Comparison of ENCODE assay signal across 30 cellular contexts in genomic region chr7:127863082-127863481, GRCh38.
"Had no signal": no experiment of that assay in that cellular context is flagged by ENCODE, and none has a peak within 500 bp of the region (broad histone marks: within the 10 kb centered on the region; RNA-seq: fewer than 3 reads in every experiment).

No MANE protein-coding gene starts in this region.

- ATAC-seq: activated CD4-positive, CD25-positive, alpha-beta regulatory T cell treated with anti-CD3 and anti-CD28 coated beads, Interleukin-2, amount 50 U/mL, for 24 hours; activated CD8-positive, alpha-beta T cell treated with anti-CD3 and anti-CD28 coated beads for 36 hours; activated T-cell treated with anti-CD3 and anti-CD28 coated beads, Interleukin-2, amount 50 U/mL, for 4 hours; activated T-helper 17 cell treated with anti-CD3 and anti-CD28 coated beads, Interleukin-2, amount 50 U/mL, for 72 hours; esophagus mucosa; T-helper 17 cell had no signal

- H3K27ac ChIP-seq: ascending aorta, breast epithelium, coronary artery, dorsolateral prefrontal cortex, WERI-Rb-1 had no signal

- H3K27me3 ChIP-seq: ascending aorta, breast epithelium, cardiac muscle cell, dorsolateral prefrontal cortex had no signal

- H3K4me3 ChIP-seq: ascending aorta, breast epithelium, cardiac muscle cell, coronary artery, dorsolateral prefrontal cortex had no signal

- H3K9me3 ChIP-seq: ascending aorta, breast epithelium had no signal

- H3K36me3 ChIP-seq: ascending aorta, breast epithelium, cardiac muscle cell, WERI-Rb-1 had no signal

- DNase-seq: activated B cell treated with CpG ODN at 0.5 μM for 24 hours; activated CD4-positive, alpha-beta T cell treated with anti-CD3 and anti-CD28 coated beads for 48 hours; activated CD4-positive, alpha-beta T cell treated with anti-CD3 and anti-CD28 coated beads, Interleukin-2, amount 50 U/mL, for 1 hour; activated CD4-positive, alpha-beta T cell treated with anti-CD3 and anti-CD28 coated beads, Interleukin-2, amount 50 U/mL, for 48 hours; activated CD8-positive, alpha-beta memory T cell treated with anti-CD3 and anti-CD28 coated beads for 24 hours; activated CD8-positive, alpha-beta T cell treated with anti-CD3 and anti-CD28 coated beads for 36 hours; activated effector memory CD4-positive, alpha-beta T cell treated with Interleukin-2 at 50 U/mL for 16 hours; activated gamma-delta T cell treated with Interleukin-2 at 50 U/mL for 16 hours; activated naive CD4-positive, alpha-beta T cell treated with anti-CD3 and anti-CD28 coated beads, Interleukin-2, amount 50 U/mL, for 16 hours; activated naive CD4-positive, alpha-beta T cell treated with Interleukin-2 at 50 U/mL for 16 hours; activated naive CD8-positive, alpha-beta T cell treated with anti-CD3 and anti-CD28 coated beads for 36 hours; activated T-cell treated with anti-CD3 and anti-CD28 coated beads, Interleukin-2, amount 50 U/mL, for 4 hours; central memory CD4-positive, alpha-beta T cell; cerebellar nuclear complex; dorsolateral prefrontal cortex; effector memory CD4-positive, alpha-beta T cell; endodermal cell; foreskin fibroblast; head of caudate nucleus; T-helper 1 cell; T-helper 17 cell; T1000; WERI-Rb-1 had no signal

- H3K4me1 ChIP-seq: ascending aorta, breast epithelium had no signal
